Comparison of ENCODE assay signal across 8 cellular contexts in the genomic region with DNA sequence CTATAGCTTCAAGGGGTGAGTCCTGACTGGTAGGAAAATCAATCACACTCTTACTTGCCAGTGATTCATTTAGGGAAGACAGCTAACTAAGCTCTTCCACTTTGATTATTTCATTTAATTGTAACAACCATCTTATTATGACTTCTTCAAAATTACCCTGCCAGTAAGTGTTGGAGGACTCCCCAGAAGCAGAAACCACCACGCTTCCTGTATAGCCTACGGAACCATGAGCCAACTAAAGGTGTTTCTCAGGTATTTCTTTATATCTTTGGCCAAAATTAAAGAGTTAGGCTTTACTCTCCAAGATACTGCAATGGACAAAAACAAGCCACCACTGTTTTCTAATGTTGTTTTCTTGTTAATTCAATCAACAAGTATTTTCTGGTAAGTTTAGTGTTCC.
DNase-seq lines count a peak whose midpoint lies in the region.
"Not testable (repeated sequence)": the region's sequence is repeated elsewhere in the genome, so short reads cannot be mapped to it uniquely, and the experiment has no call there.

No MANE protein-coding gene starts in this region.

- intact Hi-C loops in activated CD4-positive, alpha-beta memory T cell treated with anti-CD3 and anti-CD28 coated beads for 36 hours (cut with micrococcal nuclease) = not testable (repeated sequence)

- H3K27me3 Mint-ChIP-seq in T-helper 2 cell treated with Interferon-gamma antibody and Interleukin-4, amounts not matched to agents 5 μg/mL and 100 μg/mL, for 36 hours (ENCODE audit: low read depth); activated CD4-positive, alpha-beta memory T cell treated with anti-CD3 and anti-CD28 coated beads for 36 hours; activated naive CD8-positive, alpha-beta T cell treated with anti-CD3 and anti-CD28 coated beads for 36 hours: not testable (repeated sequence)

- peak; percentile 13 for DNase-seq in T-helper 2 cell treated with Interferon-gamma antibody and Interleukin-4, amounts not matched to agents 5 μg/mL and 100 μg/mL, for 36 hours (ENCODE audit: low spot score)
- DNase-seq in activated CD4-positive, alpha-beta memory T cell treated with anti-CD3 and anti-CD28 coated beads for 36 hours = peak; percentile 60
- DNase-seq in activated T-cell treated with anti-CD3 and anti-CD28 coated beads for 1 hour (ENCODE audit: low read depth) = peak; percentile 0
- DNase-seq in activated T-helper 9 cell treated with anti-CD3 and anti-CD28 coated beads, Interleukin-2, amount 50 U/mL, for 16 hours (ENCODE audit: low read depth) = peak; percentile 0
- DNase-seq in activated naive CD8-positive, alpha-beta T cell treated with anti-CD3 and anti-CD28 coated beads for 36 hours = peak; percentile 32
- peak; percentile 5 to 20 for DNase-seq in stimulated activated CD4-positive, alpha-beta T cell treated with anti-CD3 and anti-CD28 coated beads, Interleukin-15, amount 100 ng/mL, for 48 hours (ENCODE audit: low read depth in 2 of 2)
- peak; percentile 0 to 4 for DNase-seq in stimulated activated CD4-positive, alpha-beta T cell treated with anti-CD3 and anti-CD28 coated beads, Interleukin-4, amount 100 ng/mL, for 48 hours (ENCODE audit: low read depth in 2 of 2)
- DNase-seq in stimulated activated CD8-positive, alpha-beta memory T cell treated with anti-CD3 and anti-CD28 coated beads, Interleukin-7, amount 100 ng/mL, for 4 hours (ENCODE audit: low read depth in 2 of 2) = peak; percentile 0

- not testable (repeated sequence) for H3K4me1 Mint-ChIP-seq in T-helper 2 cell treated with Interferon-gamma antibody and Interleukin-4, amounts not matched to agents 5 μg/mL and 100 μg/mL, for 36 hours (ENCODE audit: low read depth); activated CD4-positive, alpha-beta memory T cell treated with anti-CD3 and anti-CD28 coated beads for 36 hours (ENCODE audit: low read depth); activated naive CD8-positive, alpha-beta T cell treated with anti-CD3 and anti-CD28 coated beads for 36 hours

- not testable (repeated sequence) for H3K27ac Mint-ChIP-seq in T-helper 2 cell treated with Interferon-gamma antibody and Interleukin-4, amounts not matched to agents 5 μg/mL and 100 μg/mL, for 36 hours; activated CD4-positive, alpha-beta memory T cell treated with anti-CD3 and anti-CD28 coated beads for 36 hours; activated naive CD8-positive, alpha-beta T cell treated with anti-CD3 and anti-CD28 coated beads for 36 hours

- H3K36me3 Mint-ChIP-seq in T-helper 2 cell treated with Interferon-gamma antibody and Interleukin-4, amounts not matched to agents 5 μg/mL and 100 μg/mL, for 36 hours (ENCODE audit: low read depth); activated CD4-positive, alpha-beta memory T cell treated with anti-CD3 and anti-CD28 coated beads for 36 hours; activated naive CD8-positive, alpha-beta T cell treated with anti-CD3 and anti-CD28 coated beads for 36 hours: not testable (repeated sequence)

- H3K9me3 Mint-ChIP-seq in T-helper 2 cell treated with Interferon-gamma antibody and Interleukin-4, amounts not matched to agents 5 μg/mL and 100 μg/mL, for 36 hours; activated CD4-positive, alpha-beta memory T cell treated with anti-CD3 and anti-CD28 coated beads for 36 hours; activated naive CD8-positive, alpha-beta T cell treated with anti-CD3 and anti-CD28 coated beads for 36 hours: not testable (repeated sequence)

- H3K4me3 Mint-ChIP-seq in T-helper 2 cell treated with Interferon-gamma antibody and Interleukin-4, amounts not matched to agents 5 μg/mL and 100 μg/mL, for 36 hours; activated CD4-positive, alpha-beta memory T cell treated with anti-CD3 and anti-CD28 coated beads for 36 hours; activated naive CD8-positive, alpha-beta T cell treated with anti-CD3 and anti-CD28 coated beads for 36 hours: not testable (repeated sequence)

- POLR2A ChIA-PET in activated CD4-positive, alpha-beta memory T cell treated with anti-CD3 and anti-CD28 coated beads for 36 hours (lab: Charles Lee) = not testable (repeated sequence)

- CTCF ChIA-PET in activated CD4-positive, alpha-beta memory T cell treated with anti-CD3 and anti-CD28 coated beads for 36 hours (lab: Charles Lee) = not testable (repeated sequence)

Comparison
In these comparisons a context has a peak if more than half of its experiments do, and no peak if none do; other contexts are left out.
1. Peak in every context shown above with its lines: DNase-seq.
2. DNase-seq: peak in every context shown above with its lines; median percentile 60 in activated CD4-positive, alpha-beta memory T cell treated with anti-CD3 and anti-CD28 coated beads for 36 hours; 32 in activated naive CD8-positive, alpha-beta T cell treated with anti-CD3 and anti-CD28 coated beads for 36 hours; 13 in T-helper 2 cell treated with Interferon-gamma antibody and Interleukin-4, amounts not matched to agents 5 μg/mL and 100 μg/mL, for 36 hours; 12 in stimulated activated CD4-positive, alpha-beta T cell treated with anti-CD3 and anti-CD28 coated beads, Interleukin-15, amount 100 ng/mL, for 48 hours; 2 in stimulated activated CD4-positive, alpha-beta T cell treated with anti-CD3 and anti-CD28 coated beads, Interleukin-4, amount 100 ng/mL, for 48 hours; 0 in activated T-cell treated with anti-CD3 and anti-CD28 coated beads for 1 hour; 0 in activated T-helper 9 cell treated with anti-CD3 and anti-CD28 coated beads, Interleukin-2, amount 50 U/mL, for 16 hours; 0 in stimulated activated CD8-positive, alpha-beta memory T cell treated with anti-CD3 and anti-CD28 coated beads, Interleukin-7, amount 100 ng/mL, for 4 hours.